ENCODE assay signal across 16 cellular contexts in genomic region chr1:163538682-163539081, GRCh38.
"Had no signal": no experiment of that assay in that cellular context is flagged by ENCODE, and none has a peak within 500 bp of the region (broad histone marks: within the 10 kb centered on the region; RNA-seq: fewer than 3 reads in every experiment).

No MANE protein-coding gene starts in this region.

- H3K27me3 ChIP-seq: breast epithelium, tibial nerve had no signal

- ATAC-seq: activated T-cell treated with anti-CD3 and anti-CD28 coated beads, Interleukin-2, amount 50 U/mL, for 72 hours; left cardiac atrium; lower lobe of right lung had no signal

- H3K36me3 ChIP-seq: breast epithelium, esophagus squamous epithelium, lower lobe of right lung, tibial nerve had no signal

- H3K27ac ChIP-seq: breast epithelium, coronary artery, esophagus squamous epithelium, lower lobe of right lung, tibial nerve had no signal

- DNase-seq: activated CD4-positive, alpha-beta T cell treated with anti-CD3 and anti-CD28 coated beads, Interleukin-2, amount 50 U/mL, for 1 hour; activated CD4-positive, CD25-positive, alpha-beta regulatory T cell treated with anti-CD3 and anti-CD28 coated beads, Interleukin-2, amount 50 U/mL, for 72 hours; activated CD8-positive, alpha-beta memory T cell treated with anti-CD3 and anti-CD28 coated beads for 24 hours; activated effector memory CD4-positive, alpha-beta T cell treated with anti-CD3 and anti-CD28 coated beads, Interleukin-2, amount 50 U/mL, for 16 hours; activated T-cell treated with anti-CD3 and anti-CD28 coated beads, Interleukin-2, amount 50 U/mL, for 72 hours; effector CD8-positive, alpha-beta T cell; esophagus squamous epithelium; hippocampal formation; left cardiac atrium; lower lobe of right lung; occipital lobe; posterior cingulate gyrus; retina had no signal

- H3K4me3 ChIP-seq: breast epithelium, coronary artery, esophagus squamous epithelium, lower lobe of right lung, tibial nerve had no signal

- H3K4me1 ChIP-seq: breast epithelium, lower lobe of right lung, tibial nerve had no signal
